Comparison of ENCODE assay signal across 24 cellular contexts in the genomic region with DNA sequence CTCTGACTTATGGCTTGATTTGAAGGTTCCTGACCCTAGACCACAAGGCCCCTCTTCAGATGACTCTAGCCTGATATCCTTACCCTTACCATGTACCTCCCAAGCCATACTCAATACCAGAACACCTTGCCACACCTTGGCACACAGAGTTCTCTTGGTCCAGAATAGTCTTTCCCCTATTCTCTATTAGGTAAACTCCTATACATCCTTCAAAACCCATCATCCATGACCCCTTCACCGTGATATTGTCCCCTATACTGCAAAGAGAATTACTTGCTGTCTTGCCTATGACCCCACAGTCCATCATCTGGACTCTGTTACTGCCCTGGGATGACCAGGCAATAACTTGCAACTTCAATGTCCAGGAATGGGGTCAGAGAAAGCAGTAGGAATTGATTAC. TPM values are rescaled to one million over a fixed set of nuclear protein-coding genes. Genes with fewer than 3 reads are reported as not detected.
DNase-seq lines count a peak whose midpoint lies in the region; TF ChIP-seq lines count a peak whose summit lies in the region.
"Had no signal": no experiment of that assay in that cellular context is flagged by ENCODE, and none has a peak within 500 bp of the region (broad histone marks: within the 10 kb centered on the region; RNA-seq: fewer than 3 reads in every experiment).

No MANE protein-coding gene starts in this region.

- H3K36me3 ChIP-seq in HEK293 (ENCODE audit: control insufficient read depth in 2 of 2, insufficient read depth in 1 of 2, low read length in 2 of 2) (peaks cover 27 to 76% of the 10 kb centered on the region in 2 experiments; a peak in 2 of 3 replicates), osteoblast (ENCODE audit: insufficient read depth, low read length) (peaks cover 76% of the 10 kb centered on the region), esophagus squamous epithelium (peaks cover 16 to 100% (median 36%) of the 10 kb centered on the region in 3 donors), MM.1S (replicated peaks; ENCODE audit: insufficient read depth, low read length) (no peaks in the 10 kb centered on the region)

- H3K9me3 ChIP-seq in HEK293 (ENCODE audit: control insufficient read depth, insufficient read depth, low read depth, low read length): no peaks in the 10 kb centered on the region
- H3K9me3 ChIP-seq in osteoblast (ENCODE audit: low read depth, low read length): no peaks in the 10 kb centered on the region
- H3K9me3 ChIP-seq in esophagus squamous epithelium: no peaks in the 10 kb centered on the region
- no peaks in the 10 kb centered on the region for H3K9me3 ChIP-seq in MM.1S (replicated peaks; ENCODE audit: insufficient read depth, low read length)
- H3K9me3 ChIP-seq: A549; BE2C; BLaER1 treated with 17β-estradiol and CSF1 and Interleukin-3, amounts not matched to agents 10 nM and 100 nM had no signal

- CTCF ChIA-PET in HEK293 (lab: Yijun Ruan, JAX): no interaction called here
- CTCF ChIA-PET in RWPE1 (lab: Yijun Ruan, JAX): interaction anchor here (0.6 kb wide), 1 partner anchor 1487 kb away, joined by 4 read pairs; no protein-coding TSS in a partner anchor

- POLR2A ChIA-PET in HEK293 (lab: Yijun Ruan, JAX) (no interaction called here), RWPE1 (lab: Yijun Ruan, JAX; ENCODE audit: low non-redundant PET) (no interaction called here)

- no peaks in the 10 kb centered on the region for H3K9me2 ChIP-seq in MM.1S (replicated peaks; ENCODE audit: insufficient read depth, low read length)

- H3K27me3 ChIP-seq in osteoblast (ENCODE audit: insufficient read depth, low read length): no peaks in the 10 kb centered on the region
- no peaks in the 10 kb centered on the region for H3K27me3 ChIP-seq in esophagus squamous epithelium
- H3K27me3 ChIP-seq in MM.1S (replicated peaks; ENCODE audit: insufficient read depth, low read length): no peaks in the 10 kb centered on the region
- H3K27me3 ChIP-seq: BE2C; BLaER1 treated with 17β-estradiol and CSF1 and Interleukin-3, amounts not matched to agents 10 nM and 100 nM had no signal

- TF ChIP-seq CTCF in HEK293 (tag by site-specific recombination; IDR thresholded peaks at IDR 0.05) (no peak), RWPE1 (conservative IDR thresholded peaks at IDR 0.05; ENCODE audit: low read depth) (no peak), glutamatergic neuron (IDR thresholded peaks at IDR 0.05; ENCODE audit: partially characterized antibody, unreplicated experiment) (no peak), osteoblast (IDR thresholded peaks at IDR 0.05; ENCODE audit: extremely low read depth, low read depth, low read length) (no peak), esophagus squamous epithelium (IDR thresholded peaks at IDR 0.05) (no peak), MM.1S (IDR thresholded peaks at IDR 0.05; ENCODE audit: low read length) (no peak)

- H3K9me3 Mint-ChIP-seq in glutamatergic neuron (ENCODE audit: unreplicated experiment): peaks cover 1% of the 10 kb centered on the region
- H3K9me3 Mint-ChIP-seq: CD4-positive, alpha-beta T cell; CD8-positive, alpha-beta memory T cell; GM23338; H9; HFFc6 had no signal

- no peak for TF ChIP-seq POLR2A in esophagus squamous epithelium (IDR thresholded peaks at IDR 0.05)

- H3K9ac ChIP-seq in MM.1S (ENCODE audit: low read length): no peak overlapping the region
- H3K9ac ChIP-seq: BLaER1 treated with 17β-estradiol and CSF1 and Interleukin-3, amounts not matched to agents 10 nM and 100 nM had no signal

- no peak overlapping the region for H3K4me3 ChIP-seq in HEK293 (ENCODE audit: low read depth, low read length)
- no peak overlapping the region for H3K4me3 ChIP-seq in osteoblast (ENCODE audit: insufficient read depth, low read length)
- no peak overlapping the region for H3K4me3 ChIP-seq in esophagus squamous epithelium
- H3K4me3 ChIP-seq in MM.1S (ENCODE audit: low read length): no peak overlapping the region
- H3K4me3 ChIP-seq: A549; BLaER1 treated with 17β-estradiol and CSF1 and Interleukin-3, amounts not matched to agents 10 nM and 100 nM; GM12878; GM23338 had no signal

- H3K27ac Mint-ChIP-seq in glutamatergic neuron (ENCODE audit: unreplicated experiment): peak overlapping the region; percentile 22
- H3K27ac Mint-ChIP-seq: CD4-positive, alpha-beta T cell; GM23338 had no signal

- H2AFZ ChIP-seq in osteoblast (ENCODE audit: low read length) (no peak overlapping the region), MM.1S (ENCODE audit: low read length) (no peak overlapping the region)
- H2AFZ ChIP-seq: GM23338 had no signal

- H3K79me2 ChIP-seq in osteoblast (ENCODE audit: insufficient read depth, low read length): peaks cover 6% of the 10 kb centered on the region
- H3K79me2 ChIP-seq in MM.1S (ENCODE audit: low read length): no peaks in the 10 kb centered on the region

- H3K27me3 Mint-ChIP-seq in glutamatergic neuron (ENCODE audit: unreplicated experiment): no peaks in the 10 kb centered on the region
- H3K27me3 Mint-ChIP-seq: CD4-positive, alpha-beta T cell; CD8-positive, alpha-beta memory T cell had no signal

- no peaks in the 10 kb centered on the region for H3F3A ChIP-seq in MM.1S (ENCODE audit: insufficient read depth, low read length)

- no peak for DNase-seq in RWPE1 (ENCODE audit: low spot score)
- DNase-seq in glutamatergic neuron: no peak
- no peak for DNase-seq in osteoblast (ENCODE audit: insufficient read length, low spot score, missing footprints)
- no peak for DNase-seq in NCI-H82 treated with DMSO at 0.1 percent for 48 hours (lab: John Stamatoyannopoulos, UW; ENCODE audit: unreplicated experiment)
- no peak for DNase-seq in esophagus squamous epithelium (lab: John Stamatoyannopoulos, UW)
- DNase-seq in MM.1S: no peak
- DNase-seq: 8988T; ACHN; AML-193; BE2C; CD4-positive, alpha-beta T cell; CD8-positive, alpha-beta memory T cell; DMS 273 treated with DMSO at 0.1 percent for 48 hours; DMS79; EL; GDM1; H9; HFFc6 had no signal

- no peak overlapping the region for H3K4me3 Mint-ChIP-seq in glutamatergic neuron (ENCODE audit: unreplicated experiment)
- H3K4me3 Mint-ChIP-seq: CD14-positive monocyte; CD4-positive, alpha-beta T cell; CD8-positive, alpha-beta memory T cell; GM23338; H9; HFFc6 had no signal

- peaks cover 11% of the 10 kb centered on the region for H4K20me1 ChIP-seq in osteoblast (ENCODE audit: insufficient read depth, low read length)
- H4K20me1 ChIP-seq in MM.1S (ENCODE audit: insufficient read depth, low read length): no peaks in the 10 kb centered on the region

- 100% methylated on average over 1 of the region's 1 CpG for WGBS in esophagus squamous epithelium, 2 donors

- H3K27ac ChIP-seq in HEK293 (ENCODE audit: extremely low read depth, low read depth, low read length) (no peak overlapping the region), RWPE1 (peak overlapping the region; percentile 12; the same call in 1 of the 2 replicates), osteoblast (ENCODE audit: low read depth, low read length) (peak overlapping the region; percentile 29), esophagus squamous epithelium (no peak overlapping the region), MM.1S (ENCODE audit: low read length) (no peak overlapping the region)
- H3K27ac ChIP-seq: A549; BLaER1 treated with 17β-estradiol and CSF1 and Interleukin-3, amounts not matched to agents 10 nM and 100 nM had no signal

- intact Hi-C loops in esophagus squamous epithelium (cut with DNase I): no loop called here

- H3K36me3 Mint-ChIP-seq in glutamatergic neuron (ENCODE audit: unreplicated experiment): peaks cover 8% of the 10 kb centered on the region
- H3K36me3 Mint-ChIP-seq: CD8-positive, alpha-beta memory T cell had no signal

- no peak overlapping the region for H3K4me2 ChIP-seq in osteoblast (ENCODE audit: insufficient read depth, low read length)
- H3K4me2 ChIP-seq in MM.1S (ENCODE audit: low read depth, low read length): no peak overlapping the region
- H3K4me2 ChIP-seq: A549; BLaER1 treated with 17β-estradiol and CSF1 and Interleukin-3, amounts not matched to agents 10 nM and 100 nM; GM23338 had no signal

- H3K4me1 Mint-ChIP-seq in glutamatergic neuron (ENCODE audit: low read depth, unreplicated experiment): peaks cover 2% of the 10 kb centered on the region
- H3K4me1 Mint-ChIP-seq: GM23338 had no signal

- H3K4me1 ChIP-seq in HEK293 (ENCODE audit: control insufficient read depth, insufficient read depth, low read length) (no peaks in the 10 kb centered on the region), osteoblast (ENCODE audit: insufficient read depth, low read length) (peaks cover 13% of the 10 kb centered on the region), esophagus squamous epithelium (peaks cover 0 to 18% (median 3%) of the 10 kb centered on the region in 3 donors), MM.1S (ENCODE audit: low read length) (no peaks in the 10 kb centered on the region)
- H3K4me1 ChIP-seq: BE2C had no signal

TF ChIP-seq in HEK293, 187 proteins besides CTCF, POLR2A, EP300 and RAD21:
- TF ChIP-seq ZFP3 (tag by site-specific recombination; IDR thresholded peaks at IDR 0.05; ENCODE audit: low read depth): peak; percentile 97
- TF ChIP-seq ZBTB20 (tag by site-specific recombination; IDR thresholded peaks at IDR 0.05): no peak
TF ChIP-seq in HEK293: peak in this region for 1.

RNA-seq across cellular contexts. Expression of a gene that starts 31.8 kb away (rescaled TPM):
- 6.4 TPM for total RNA-seq in glutamatergic neuron (ENCODE audit: unreplicated experiment)
- total RNA-seq in osteoblast: 8.0 and 9.7 TPM in 2 replicates
- total RNA-seq in esophagus squamous epithelium: 10 to 100 TPM in 2 of 4 donors, 1 to 10 TPM in 2; 6.9 to 13.0 (median 9.7) TPM

RNA-seq across cellular contexts. Expression of a gene that starts 59.5 kb away (rescaled TPM):
- total RNA-seq in glutamatergic neuron (ENCODE audit: unreplicated experiment) (31.8 TPM), osteoblast (26.4 and 31.2 TPM in 2 replicates), esophagus squamous epithelium (10 to 100 TPM; 13.9 to 23.5 (median 18.1) TPM)

Comparison
In these comparisons a context has a peak if more than half of its experiments do, and no peak if none do; other contexts are left out.
1. H3K27ac ChIP-seq: peak in RWPE1 (single experiment) and osteoblast (single experiment); none in HEK293 (single experiment), esophagus squamous epithelium (0 of 4) and MM.1S (single experiment).